ENCODE assay signal across 1 cellular context in the genomic region with DNA sequence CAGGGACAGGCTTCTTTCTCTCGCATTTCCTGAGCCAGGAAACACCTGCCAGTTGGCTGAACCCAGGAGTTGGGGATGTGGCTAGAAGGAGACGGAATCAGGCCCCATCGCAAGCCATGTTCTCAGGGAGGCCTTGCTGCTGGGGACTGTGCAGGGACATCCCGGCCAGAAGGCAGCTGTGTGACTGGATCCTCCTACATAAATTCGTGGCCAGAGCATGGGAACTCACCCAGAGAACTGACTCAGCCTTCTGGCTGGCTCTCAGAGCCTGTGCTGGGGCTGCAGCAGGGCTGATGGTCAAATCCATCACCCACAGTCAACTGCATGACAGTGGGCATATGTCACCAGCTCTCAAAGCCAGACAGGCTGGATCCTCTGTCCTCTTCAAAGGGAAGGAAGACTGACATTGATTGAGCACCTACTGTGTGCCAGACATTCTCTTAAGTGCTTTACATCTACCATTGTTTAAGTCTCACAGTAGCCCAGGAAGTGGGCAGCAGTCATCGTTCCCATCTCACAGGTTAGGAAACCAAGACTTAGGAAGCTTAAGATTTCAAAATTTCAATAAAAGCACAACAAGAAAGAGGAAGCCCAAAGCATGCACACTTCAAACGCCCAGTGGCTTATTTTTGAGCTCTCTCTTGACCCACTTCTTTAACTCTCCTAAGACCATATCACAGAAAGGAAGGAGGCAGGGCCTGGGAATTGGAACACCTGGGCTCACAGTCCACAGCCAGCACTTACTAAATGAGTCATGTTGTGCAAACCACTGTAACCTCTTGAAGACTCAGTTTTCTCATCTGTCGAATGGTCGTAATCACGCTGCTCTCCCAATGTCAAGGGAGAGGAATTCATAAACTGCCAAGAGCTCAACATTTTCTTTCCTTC.
A peak's percentile ranks its signal among the peaks of the same experiment; 100 is the strongest.
TF ChIP-seq lines count a peak whose summit lies in the region.

No MANE protein-coding gene starts in this region.

TF ChIP-seq in GM12878, 131 proteins besides CTCF, POLR2A, EP300 and RAD21:
- TF ChIP-seq ZNF687 (IDR thresholded peaks at IDR 0.05) (no peak), RUNX3 (IDR thresholded peaks at IDR 0.05; ENCODE audit: low read length) (peak; percentile 50; the same call in 1 of the 2 replicates), TCF12 (IDR thresholded peaks at IDR 0.05; ENCODE audit: low read depth, low read length) (0 out of 2 replicates have a peak, but pooled peaks have one; percentile 14), SPI1 (IDR thresholded peaks at IDR 0.05; ENCODE audit: borderline replicate concordance, insufficient read depth, low read depth, low read length) (0 out of 2 replicates have a peak, but pooled peaks have one; percentile 20), TCF3 (IDR thresholded peaks at IDR 0.05; ENCODE audit: borderline replicate concordance, insufficient read depth, low read depth, low read length) (peak; percentile 75; the same call in 1 of the 2 replicates)
TF ChIP-seq in GM12878: peak in this region for 4.
